ENCODE assay signal across 8 cellular contexts in genomic region chr1:184036517-184036949, GRCh38. TPM values are rescaled to one million over a fixed set of nuclear protein-coding genes. Genes with fewer than 3 reads are reported as not detected.
DNase-seq lines count a peak whose midpoint lies in the region; ATAC-seq and TF ChIP-seq lines count a peak whose summit lies in the region.

No MANE protein-coding gene starts in this region.

- DNase-seq in SKM-1 treated with dmso at 0.1 percent for 144 hours (lab: John Stamatoyannopoulos, UW; ENCODE audit: unreplicated experiment) (peak; percentile 30), SKM-1 (lab: John Stamatoyannopoulos, UW; ENCODE audit: unreplicated experiment) (no peak), myocyte (ENCODE audit: low read depth) (peak; percentile 49), aorta (peak in 1 of 2 donors; percentile 77)

- H3K27me3 ChIP-seq in esophagus (ENCODE audit: control insufficient read depth in 1 of 2, insufficient read depth in 2 of 2, low read length in 2 of 2) (peaks cover 0 to 3% of the 10 kb centered on the region in 2 donors), aorta (ENCODE audit: control insufficient read depth in 1 of 2, insufficient read depth in 2 of 2, low read length in 1 of 2) (no peaks in the 10 kb centered on the region)

- peaks cover 0 to 2% of the 10 kb centered on the region in 2 donors for H3K4me1 ChIP-seq in esophagus (ENCODE audit: control insufficient read depth in 2 of 2, insufficient read depth in 2 of 2, low read length in 1 of 2)
- H3K4me1 ChIP-seq in aorta (ENCODE audit: control insufficient read depth in 1 of 2, insufficient read depth in 2 of 2, low read length in 2 of 2): no peaks in the 10 kb centered on the region

- no peaks in the 10 kb centered on the region for H3K9me3 ChIP-seq in esophagus (ENCODE audit: control insufficient read depth in 2 of 2, insufficient read depth in 1 of 2, low read depth in 1 of 2, low read length in 1 of 2)
- peaks cover under 1% of the 10 kb centered on the region for H3K9me3 ChIP-seq in aorta (ENCODE audit: control insufficient read depth, low read length)

- no peaks in the 10 kb centered on the region for H3K36me3 ChIP-seq in esophagus (ENCODE audit: control insufficient read depth in 2 of 2, insufficient read depth in 2 of 2, low read length in 1 of 2)
- H3K36me3 ChIP-seq in aorta (ENCODE audit: control insufficient read depth in 1 of 2, insufficient read depth in 2 of 2, low read length in 1 of 2): no peaks in the 10 kb centered on the region

- 1 to 3% methylated on average over 15 to 29 of the region's 29 CpGs for WGBS in esophagus, 2 donors
- WGBS in aorta, 2 donors: 0% methylated on average over 29 of the region's 29 CpGs

- H3K4me3 ChIP-seq in WI38 (ENCODE audit: low read depth, low read length) (peak overlapping the region; percentile 67), esophagus (ENCODE audit: low read depth in 1 of 2, low read length in 2 of 2) (peak overlapping the region; percentile 49 to 56), aorta (ENCODE audit: low read length in 2 of 2) (peak overlapping the region; percentile 46 to 50)

- H3K27ac ChIP-seq in esophagus (ENCODE audit: low read depth in 2 of 2, low read length in 1 of 2): no peak overlapping the region
- H3K27ac ChIP-seq in aorta (ENCODE audit: low read depth in 1 of 2, low read length in 2 of 2): no peak overlapping the region

- TF ChIP-seq CTCF in WI38 (IDR thresholded peaks at IDR 0.05; ENCODE audit: low read depth, low read length): no peak

- ATAC-seq in HG03432 (IDR thresholded peaks at IDR 0.05; ENCODE audit: unreplicated experiment) (peak; percentile 33), aorta (ENCODE audit: low FRiP score) (peak; percentile 63), HG02938 (IDR thresholded peaks at IDR 0.05; ENCODE audit: unreplicated experiment) (no peak)

- intact Hi-C loops in aorta (cut with DNase I): no loop called here

RNA-seq across cellular contexts. Expression of gene COLGALT2, which starts 1.0 kb away (rescaled TPM):
- polyA plus RNA-seq in esophagus (under 1 TPM; 0.08 to 0.16 TPM), aorta (under 1 TPM; 0.50 to 1.00 TPM)
- total RNA-seq in myocyte (6.0 and 11.4 TPM in 2 replicates), aorta (10 to 100 TPM in 1 of 2 donors, 1 to 10 TPM in 1; 1.6 to 15.1 TPM)
- polyA plus RNA-seq in myocyte (2012): 5.5 TPM

RNA-seq across cellular contexts. Expression of gene TSEN15, which starts 15.0 kb away (rescaled TPM):
- polyA plus RNA-seq in esophagus: 10 to 100 TPM; 12.3 to 14.2 TPM
- 56.8 and 80.1 TPM in 2 replicates for total RNA-seq in myocyte
- polyA plus RNA-seq in myocyte (2012): 32.7 TPM
- 10 to 100 TPM; 23.0 to 26.9 TPM for total RNA-seq in aorta
- polyA plus RNA-seq in aorta: 10 to 100 TPM; 16.0 to 27.8 TPM
